1 cellular context compared by ENCODE assay signal in the genomic region with DNA sequence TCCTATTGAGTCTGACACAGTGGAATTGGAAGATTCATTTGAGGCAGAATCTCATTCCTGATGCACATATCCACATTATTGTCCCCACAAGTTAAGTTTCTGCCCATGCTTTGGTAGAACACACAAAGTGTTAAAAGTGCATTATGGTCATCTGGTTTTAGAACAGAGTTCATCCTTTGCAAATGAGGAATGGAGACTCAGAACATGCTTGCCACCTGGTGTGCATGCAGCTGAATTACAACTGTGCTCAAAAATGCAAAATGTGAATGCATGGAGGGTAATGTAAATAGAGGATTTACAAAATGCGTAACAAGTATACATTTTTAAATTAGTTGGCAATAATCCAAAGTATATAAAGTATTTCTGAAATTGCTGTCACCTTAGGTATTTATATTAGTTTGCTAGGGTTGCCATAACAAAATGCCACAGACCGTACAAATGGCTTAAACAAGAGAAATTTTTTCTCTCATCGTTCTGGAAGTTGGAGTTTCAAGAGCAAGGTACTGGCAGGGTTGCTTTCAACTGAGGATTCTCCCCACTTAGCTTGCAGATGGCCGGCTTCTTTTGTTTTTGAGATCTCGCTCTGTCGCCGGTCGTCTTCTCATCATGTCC.
TF ChIP-seq lines count a peak whose summit lies in the region.

No MANE protein-coding gene starts in this region.

TF ChIP-seq in IMR-90, 13 proteins besides CTCF, POLR2A, EP300 and RAD21:
- TF ChIP-seq, protein P1, sequence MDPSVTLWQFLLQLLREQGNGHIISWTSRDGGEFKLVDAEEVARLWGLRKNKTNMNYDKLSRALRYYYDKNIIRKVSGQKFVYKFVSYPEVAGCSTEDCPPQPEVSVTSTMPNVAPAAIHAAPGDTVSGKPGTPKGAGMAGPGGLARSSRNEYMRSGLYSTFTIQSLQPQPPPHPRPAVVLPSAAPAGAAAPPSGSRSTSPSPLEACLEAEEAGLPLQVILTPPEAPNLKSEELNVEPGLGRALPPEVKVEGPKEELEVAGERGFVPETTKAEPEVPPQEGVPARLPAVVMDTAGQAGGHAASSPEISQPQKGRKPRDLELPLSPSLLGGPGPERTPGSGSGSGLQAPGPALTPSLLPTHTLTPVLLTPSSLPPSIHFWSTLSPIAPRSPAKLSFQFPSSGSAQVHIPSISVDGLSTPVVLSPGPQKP (IDR thresholded peaks at IDR 0.05; ENCODE audit: borderline replicate concordance, low read depth, low read length): no peak
- no peak for TF ChIP-seq MAFK (IDR thresholded peaks at IDR 0.05; ENCODE audit: low read depth, low read length)
- no peak for TF ChIP-seq NFE2L2 (IDR thresholded peaks at IDR 0.05; ENCODE audit: low read depth, low read length)
- TF ChIP-seq SMC3 (IDR thresholded peaks at IDR 0.05; ENCODE audit: low read depth, low read length): peak; percentile 83
- no peak for TF ChIP-seq BHLHE40 (IDR thresholded peaks at IDR 0.05; ENCODE audit: low read depth, low read length)
